Comparison of ENCODE assay signal across 1 cellular context in genomic region chr3:111963424-111963823, GRCh38.
A peak's percentile ranks its signal among the peaks of the same experiment; 100 is the strongest.
TF ChIP-seq lines count a peak whose summit lies in the region.

No MANE protein-coding gene starts in this region.

TF ChIP-seq in HCT116, 20 proteins besides CTCF, POLR2A, EP300 and RAD21 (continued from another document):
- no peak for TF ChIP-seq EZH2 (IDR thresholded peaks at IDR 0.05)
- TF ChIP-seq CEBPB (IDR thresholded peaks at IDR 0.05; ENCODE audit: low read depth), result peak; percentile 93
- TF ChIP-seq ZNF274 (IDR thresholded peaks at IDR 0.05; ENCODE audit: low read depth, low read length), result no peak
- TF ChIP-seq SIN3A (IDR thresholded peaks at IDR 0.05; ENCODE audit: low read depth), result peak; percentile 67; the same call in 1 of the 2 replicates
- no peak for TF ChIP-seq YY1 (IDR thresholded peaks at IDR 0.05; ENCODE audit: extremely low read depth, insufficient replicate concordance, low read depth, low read length)
- TF ChIP-seq CBX3 (IDR thresholded peaks at IDR 0.05; ENCODE audit: low read depth), result peak; percentile 71; the same call in 1 of the 2 replicates
